24 cellular contexts compared by ENCODE assay signal in the genomic region with DNA sequence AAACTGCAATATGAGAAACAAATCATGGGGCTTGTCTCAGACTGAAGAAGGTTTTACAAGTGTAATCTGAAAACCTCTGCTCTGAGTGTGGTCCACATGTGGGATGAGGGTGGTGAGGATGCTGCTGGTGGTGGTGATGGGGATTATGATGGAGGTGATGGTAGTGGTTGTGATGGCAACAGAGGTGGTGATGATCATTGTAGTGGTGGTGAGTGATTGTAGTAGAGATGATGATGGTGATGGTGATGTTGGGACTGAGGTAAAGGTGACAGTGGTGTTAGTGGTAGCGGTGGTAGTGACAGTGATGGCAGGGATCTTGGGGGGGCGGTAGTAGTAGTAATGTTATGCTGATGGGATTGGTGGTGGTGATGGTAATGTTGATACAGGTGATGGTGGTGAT.
"Had no signal": no experiment of that assay in that cellular context is flagged by ENCODE, and none has a peak within 500 bp of the region (broad histone marks: within the 10 kb centered on the region; RNA-seq: fewer than 3 reads in every experiment).

No MANE protein-coding gene starts in this region.

- H3K4me3 Mint-ChIP-seq: activated CD4-positive, alpha-beta T cell treated with anti-CD3 and anti-CD28 coated beads for 36 hours; activated naive CD4-positive, alpha-beta T cell treated with anti-CD3 and anti-CD28 coated beads, Interleukin-2, amount 50 U/mL, for 24 hours; activated T-cell treated with anti-CD3 and anti-CD28 coated beads, Interleukin-2, amount 50 U/mL, for 4 hours; nephron; T-helper 2 cell treated with Interferon-gamma antibody and Interleukin-4, amounts not matched to agents 5 μg/mL and 100 μg/mL, for 36 hours; WTC11 had no signal

- H3K4me1 Mint-ChIP-seq: activated naive CD4-positive, alpha-beta T cell treated with anti-CD3 and anti-CD28 coated beads, Interleukin-2, amount 50 U/mL, for 24 hours had no signal

- H3K27ac ChIP-seq: adrenal gland, dorsolateral prefrontal cortex, gastroesophageal sphincter, heart left ventricle, sigmoid colon, SK-N-MC, spleen, tibial nerve, uterus had no signal

- H3K27me3 Mint-ChIP-seq: activated naive CD4-positive, alpha-beta T cell treated with anti-CD3 and anti-CD28 coated beads, Interleukin-2, amount 50 U/mL, for 24 hours had no signal

- ATAC-seq: activated CD4-positive, alpha-beta T cell treated with anti-CD3 and anti-CD28 coated beads for 36 hours; gastroesophageal sphincter; heart left ventricle; left cardiac atrium; WTC11 had no signal

- H3K36me3 ChIP-seq: adrenal gland, gastroesophageal sphincter, heart left ventricle, sigmoid colon, spleen, tibial nerve, uterus had no signal

- H3K27me3 ChIP-seq: adrenal gland, dorsolateral prefrontal cortex, gastroesophageal sphincter, heart left ventricle, sigmoid colon, spleen, tibial nerve, uterus had no signal

- FAIRE-seq: astrocyte, endometrium had no signal

- H3K36me3 Mint-ChIP-seq: activated naive CD4-positive, alpha-beta T cell treated with anti-CD3 and anti-CD28 coated beads, Interleukin-2, amount 50 U/mL, for 24 hours had no signal

- H3K9me3 ChIP-seq: adrenal gland, gastroesophageal sphincter, heart left ventricle, sigmoid colon, spleen, tibial nerve, uterus had no signal

- H3K4me3 ChIP-seq: adrenal gland, dorsolateral prefrontal cortex, gastroesophageal sphincter, heart left ventricle, lung, sigmoid colon, SK-N-MC, spleen, tibial nerve, uterus had no signal

- DNase-seq: activated CD4-positive, alpha-beta T cell treated with anti-CD3 and anti-CD28 coated beads for 36 hours; activated CD4-positive, alpha-beta T cell treated with anti-CD3 and anti-CD28 coated beads, Interleukin-2, amount 50 U/mL, for 48 hours; activated effector memory CD4-positive, alpha-beta T cell treated with anti-CD3 and anti-CD28 coated beads, Interleukin-2, amount 50 U/mL, for 16 hours; activated T-cell treated with anti-CD3 and anti-CD28 coated beads, Interleukin-2, amount 50 U/mL, for 4 hours; dorsolateral prefrontal cortex; heart left ventricle; left cardiac atrium; sigmoid colon; spleen; stimulated activated CD4-positive, alpha-beta T cell treated with anti-CD3 and anti-CD28 coated beads, Interleukin-4, amount 100 ng/mL, for 4 hours; stimulated activated naive CD4-positive, alpha-beta T cell; substantia nigra; uterus had no signal

- H3K4me1 ChIP-seq: uterus had no signal

- H3K27ac Mint-ChIP-seq: activated CD4-positive, alpha-beta T cell treated with anti-CD3 and anti-CD28 coated beads for 36 hours; activated naive CD4-positive, alpha-beta T cell treated with anti-CD3 and anti-CD28 coated beads, Interleukin-2, amount 50 U/mL, for 24 hours; nephron; T-helper 2 cell treated with Interferon-gamma antibody and Interleukin-4, amounts not matched to agents 5 μg/mL and 100 μg/mL, for 36 hours; WTC11 had no signal

- H3K9me3 Mint-ChIP-seq: activated naive CD4-positive, alpha-beta T cell treated with anti-CD3 and anti-CD28 coated beads, Interleukin-2, amount 50 U/mL, for 24 hours; activated T-cell treated with anti-CD3 and anti-CD28 coated beads, Interleukin-2, amount 50 U/mL, for 4 hours; T-helper 2 cell treated with Interferon-gamma antibody and Interleukin-4, amounts not matched to agents 5 μg/mL and 100 μg/mL, for 36 hours had no signal
